Comparison of ENCODE assay signal across 1 cellular context in the genomic region with DNA sequence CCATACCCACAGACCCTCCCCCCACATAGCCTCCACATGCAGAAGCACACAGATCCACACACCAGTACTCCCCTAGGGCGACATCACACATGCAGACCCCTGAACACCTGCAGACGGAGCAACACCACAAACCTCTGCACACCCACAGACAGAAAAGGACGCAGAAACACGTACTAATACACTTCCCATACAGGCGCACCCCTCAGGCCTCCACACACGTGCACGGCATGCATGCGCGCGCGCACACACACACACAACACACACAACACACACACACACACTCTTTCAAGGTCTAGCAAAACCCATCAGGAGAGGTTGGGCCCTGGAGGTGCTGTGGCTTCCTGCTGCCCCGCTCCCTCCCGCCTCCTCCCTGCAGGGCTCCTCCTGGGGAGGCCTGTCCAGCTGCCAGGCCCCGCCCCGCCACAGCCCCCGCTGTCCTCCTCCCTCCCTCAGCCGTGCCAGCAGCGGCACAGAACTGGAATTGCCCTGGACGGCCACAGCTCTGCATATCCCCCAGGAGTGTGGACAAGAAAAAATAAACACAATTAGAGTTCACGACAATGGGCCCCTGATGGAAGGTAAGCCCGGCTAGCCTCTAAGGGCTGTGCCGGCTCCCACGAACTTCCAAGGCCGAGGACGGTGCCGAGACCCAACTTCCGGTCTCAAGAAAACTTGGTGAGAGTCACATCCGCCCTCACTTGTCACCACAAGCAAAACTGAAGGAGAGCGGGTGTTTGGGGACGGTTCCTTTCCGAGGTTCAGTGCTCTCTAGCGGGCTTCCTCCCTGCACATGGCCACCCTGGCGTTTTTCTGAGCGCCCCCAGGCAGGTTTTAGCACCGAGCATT.
TF ChIP-seq lines count a peak whose summit lies in the region.

No MANE protein-coding gene starts in this region.

TF ChIP-seq in HepG2, 621 proteins besides CTCF, POLR2A, EP300 and RAD21 (continued from another document and continues in another):
- TF ChIP-seq, protein P1, sequence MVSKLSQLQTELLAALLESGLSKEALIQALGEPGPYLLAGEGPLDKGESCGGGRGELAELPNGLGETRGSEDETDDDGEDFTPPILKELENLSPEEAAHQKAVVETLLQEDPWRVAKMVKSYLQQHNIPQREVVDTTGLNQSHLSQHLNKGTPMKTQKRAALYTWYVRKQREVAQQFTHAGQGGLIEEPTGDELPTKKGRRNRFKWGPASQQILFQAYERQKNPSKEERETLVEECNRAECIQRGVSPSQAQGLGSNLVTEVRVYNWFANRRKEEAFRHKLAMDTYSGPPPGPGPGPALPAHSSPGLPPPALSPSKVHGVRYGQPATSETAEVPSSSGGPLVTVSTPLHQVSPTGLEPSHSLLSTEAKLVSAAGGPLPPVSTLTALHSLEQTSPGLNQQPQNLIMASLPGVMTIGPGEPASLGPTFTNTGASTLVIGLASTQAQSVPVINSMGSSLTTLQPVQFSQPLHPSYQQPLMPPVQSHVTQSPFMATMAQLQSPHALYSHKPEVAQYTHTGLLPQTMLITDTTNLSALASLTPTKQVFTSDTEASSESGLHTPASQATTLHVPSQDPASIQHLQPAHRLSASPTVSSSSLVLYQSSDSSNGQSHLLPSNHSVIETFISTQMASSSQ (IDR thresholded peaks at IDR 0.05; ENCODE audit: low read depth): no peak
- TF ChIP-seq, protein P1 (CRISPR knock-in tag; IDR thresholded peaks at IDR 0.05; ENCODE audit: borderline replicate concordance): 0 out of 2 replicates have a peak, but pooled peaks have one; percentile 44
- TF ChIP-seq ZMAT3 (CRISPR knock-in tag; conservative IDR thresholded peaks at IDR 0.05) (peak; percentile 95), GMEB2 (CRISPR knock-in tag; IDR thresholded peaks at IDR 0.05; ENCODE audit: low read depth) (no peak), ESRRA (CRISPR knock-in tag; IDR thresholded peaks at IDR 0.05; ENCODE audit: low read depth) (peak; percentile 49; the same call in 1 of the 2 replicates), ZNF691 (CRISPR knock-in tag; IDR thresholded peaks at IDR 0.05; ENCODE audit: borderline replicate concordance, low read depth) (no peak), MXD3 (CRISPR knock-in tag; IDR thresholded peaks at IDR 0.05) (peak; percentile 79; the same call in 1 of the 2 replicates), ZNF629 (CRISPR knock-in tag; conservative IDR thresholded peaks at IDR 0.05) (0 out of 2 replicates have a peak, but pooled peaks have one; percentile 29), HCFC1 (IDR thresholded peaks at IDR 0.05; ENCODE audit: low read depth, low read length) (no peak), SPEN (CRISPR knock-in tag; IDR thresholded peaks at IDR 0.05; ENCODE audit: low read depth) (peak; percentile 76; the same call in 1 of the 2 replicates), ZKSCAN1 (IDR thresholded peaks at IDR 0.05; ENCODE audit: low read length) (no peak), PHF8 (CRISPR knock-in tag; IDR thresholded peaks at IDR 0.05) (peak; percentile 85), ZNF441 (CRISPR knock-in tag; IDR thresholded peaks at IDR 0.05; ENCODE audit: borderline replicate concordance) (peak; percentile 59), KDM1A (CRISPR knock-in tag; IDR thresholded peaks at IDR 0.05) (0 out of 2 replicates have a peak, but pooled peaks have one; percentile 7), MEF2D (CRISPR knock-in tag; IDR thresholded peaks at IDR 0.05) (peak; percentile 66; the same call in 1 of the 2 replicates), ZNF772 (CRISPR knock-in tag; IDR thresholded peaks at IDR 0.05) (peak; percentile 83; the same call in 1 of the 2 replicates), SRSF1 (optimal IDR thresholded peaks at IDR 0.05; ENCODE audit: low read depth, low read length) (peak; percentile 88), ZBTB25 (CRISPR knock-in tag; IDR thresholded peaks at IDR 0.05) (peak; percentile 50), MED13 (CRISPR knock-in tag; IDR thresholded peaks at IDR 0.05) (peak; percentile 81), EZH2 (conservative IDR thresholded peaks at IDR 0.05; ENCODE audit: low read depth, low read length) (no peak), CEBPZ (IDR thresholded peaks at IDR 0.05; ENCODE audit: low read length) (no peak), ZNF780A (CRISPR knock-in tag; IDR thresholded peaks at IDR 0.05) (no peak; the same call in none of the 2 replicates), CHCHD3 (CRISPR knock-in tag; IDR thresholded peaks at IDR 0.05) (peak; percentile 73), XBP1 (CRISPR knock-in tag; IDR thresholded peaks at IDR 0.05) (no peak), DR1 (CRISPR knock-in tag; IDR thresholded peaks at IDR 0.05) (peak; percentile 88), PHB2 (IDR thresholded peaks at IDR 0.05; ENCODE audit: partially characterized antibody) (no peak), MLXIP (CRISPR knock-in tag; IDR thresholded peaks at IDR 0.05; ENCODE audit: borderline replicate concordance) (no peak; the same call in 1 of the 2 replicates), ELF1 (CRISPR knock-in tag; IDR thresholded peaks at IDR 0.05) (peak; percentile 83), PAF1 (CRISPR knock-in tag; IDR thresholded peaks at IDR 0.05) (no peak), HNRNPL (IDR thresholded peaks at IDR 0.05; ENCODE audit: low read depth, low read length) (peak; percentile 66), ZNF17 (CRISPR knock-in tag; IDR thresholded peaks at IDR 0.05) (no peak; the same call in 1 of the 2 replicates), ZFAT (CRISPR knock-in tag; conservative IDR thresholded peaks at IDR 0.05) (no peak), ZNF841 (CRISPR knock-in tag; IDR thresholded peaks at IDR 0.05; ENCODE audit: borderline replicate concordance) (peak; percentile 76; the same call in 1 of the 2 replicates)
- TF ChIP-seq, protein P2, sequence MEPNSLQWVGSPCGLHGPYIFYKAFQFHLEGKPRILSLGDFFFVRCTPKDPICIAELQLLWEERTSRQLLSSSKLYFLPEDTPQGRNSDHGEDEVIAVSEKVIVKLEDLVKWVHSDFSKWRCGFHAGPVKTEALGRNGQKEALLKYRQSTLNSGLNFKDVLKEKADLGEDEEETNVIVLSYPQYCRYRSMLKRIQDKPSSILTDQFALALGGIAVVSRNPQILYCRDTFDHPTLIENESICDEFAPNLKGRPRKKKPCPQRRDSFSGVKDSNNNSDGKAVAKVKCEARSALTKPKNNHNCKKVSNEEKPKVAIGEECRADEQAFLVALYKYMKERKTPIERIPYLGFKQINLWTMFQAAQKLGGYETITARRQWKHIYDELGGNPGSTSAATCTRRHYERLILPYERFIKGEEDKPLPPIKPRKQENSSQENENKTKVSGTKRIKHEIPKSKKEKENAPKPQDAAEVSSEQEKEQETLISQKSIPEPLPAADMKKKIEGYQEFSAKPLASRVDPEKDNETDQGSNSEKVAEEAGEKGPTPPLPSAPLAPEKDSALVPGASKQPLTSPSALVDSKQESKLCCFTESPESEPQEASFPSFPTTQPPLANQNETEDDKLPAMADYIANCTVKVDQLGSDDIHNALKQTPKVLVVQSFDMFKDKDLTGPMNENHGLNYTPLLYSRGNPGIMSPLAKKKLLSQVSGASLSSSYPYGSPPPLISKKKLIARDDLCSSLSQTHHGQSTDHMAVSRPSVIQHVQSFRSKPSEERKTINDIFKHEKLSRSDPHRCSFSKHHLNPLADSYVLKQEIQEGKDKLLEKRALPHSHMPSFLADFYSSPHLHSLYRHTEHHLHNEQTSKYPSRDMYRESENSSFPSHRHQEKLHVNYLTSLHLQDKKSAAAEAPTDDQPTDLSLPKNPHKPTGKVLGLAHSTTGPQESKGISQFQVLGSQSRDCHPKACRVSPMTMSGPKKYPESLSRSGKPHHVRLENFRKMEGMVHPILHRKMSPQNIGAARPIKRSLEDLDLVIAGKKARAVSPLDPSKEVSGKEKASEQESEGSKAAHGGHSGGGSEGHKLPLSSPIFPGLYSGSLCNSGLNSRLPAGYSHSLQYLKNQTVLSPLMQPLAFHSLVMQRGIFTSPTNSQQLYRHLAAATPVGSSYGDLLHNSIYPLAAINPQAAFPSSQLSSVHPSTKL (CRISPR knock-in tag; IDR thresholded peaks at IDR 0.05): peak; percentile 61
- TF ChIP-seq, protein P3, sequence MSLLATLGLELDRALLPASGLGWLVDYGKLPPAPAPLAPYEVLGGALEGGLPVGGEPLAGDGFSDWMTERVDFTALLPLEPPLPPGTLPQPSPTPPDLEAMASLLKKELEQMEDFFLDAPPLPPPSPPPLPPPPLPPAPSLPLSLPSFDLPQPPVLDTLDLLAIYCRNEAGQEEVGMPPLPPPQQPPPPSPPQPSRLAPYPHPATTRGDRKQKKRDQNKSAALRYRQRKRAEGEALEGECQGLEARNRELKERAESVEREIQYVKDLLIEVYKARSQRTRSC (CRISPR knock-in tag; IDR thresholded peaks at IDR 0.05; ENCODE audit: low read depth): no peak
